Comparison of ENCODE assay signal across 29 cellular contexts in the genomic region with DNA sequence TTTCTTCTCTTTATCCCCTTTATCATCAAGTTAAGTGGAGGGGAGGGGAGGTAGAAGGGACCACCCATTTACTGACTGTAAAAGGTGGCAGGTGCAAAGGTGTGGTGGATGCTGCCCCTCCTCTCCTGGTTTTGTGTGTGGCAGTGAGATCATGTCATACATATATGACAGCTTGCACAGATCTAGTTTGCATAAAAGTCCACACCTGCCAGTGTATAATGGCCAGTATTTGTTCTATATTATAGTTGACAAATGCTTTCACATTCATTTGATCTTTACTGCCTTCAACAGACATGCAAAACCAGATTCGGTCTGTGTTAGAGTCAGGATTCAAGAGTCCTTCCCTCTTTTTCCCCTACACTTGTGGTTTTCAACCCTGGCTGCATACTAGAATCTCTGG. TPM values are rescaled to one million over a fixed set of nuclear protein-coding genes. Genes with fewer than 3 reads are reported as not detected.
"Had no signal": no experiment of that assay in that cellular context is flagged by ENCODE, and none has a peak within 500 bp of the region (broad histone marks: within the 10 kb centered on the region; RNA-seq: fewer than 3 reads in every experiment).

No MANE protein-coding gene starts in this region.

- H3K36me3 Mint-ChIP-seq: stimulated activated memory B cell treated with anti-CD40 and anti-IgM and Interleukin-4, amounts not matched to agents 10 μg/mL and 1 μg/mL and 100 μg/mL, for 72 hours had no signal

- H3K27ac ChIP-seq: parathyroid adenoma, psoas muscle, sigmoid colon, upper lobe of left lung, vagina had no signal

- H3K9me3 ChIP-seq: psoas muscle, sigmoid colon, upper lobe of left lung, vagina had no signal

- H3K9me3 Mint-ChIP-seq: activated CD4-positive, alpha-beta memory T cell treated with anti-CD3 and anti-CD28 coated beads, Interleukin-2, amount 10 ng/mL, durations not matched to agents 7 days and 5 days; activated CD4-positive, alpha-beta T cell treated with anti-CD3 and anti-CD28 coated beads, Interleukin-2, amount 10 ng/mL, durations not matched to agents 7 days and 5 days; activated T-cell treated with anti-CD3 and anti-CD28 coated beads, Interleukin-2, amount 50 U/mL, for 24 hours; immature natural killer cell; naive thymus-derived CD8-positive, alpha-beta T cell; neural crest cell; stimulated activated memory B cell treated with anti-CD40 and anti-IgM and Interleukin-4, amounts not matched to agents 10 μg/mL and 1 μg/mL and 100 μg/mL, for 72 hours; stimulated activated naive CD8-positive, alpha-beta T cell treated with anti-CD3 and anti-CD28 coated beads, Interleukin-15, amount 100 ng/mL, for 72 hours had no signal

- H3K27me3 Mint-ChIP-seq: activated T-cell treated with anti-CD3 and anti-CD28 coated beads, Interleukin-2, amount 50 U/mL, for 24 hours had no signal

- H3K36me3 ChIP-seq: sigmoid colon, upper lobe of left lung, vagina had no signal

- H3K4me1 Mint-ChIP-seq: activated CD4-positive, alpha-beta memory T cell treated with anti-CD3 and anti-CD28 coated beads, Interleukin-2, amount 10 ng/mL, durations not matched to agents 7 days and 5 days; activated CD4-positive, alpha-beta T cell treated with anti-CD3 and anti-CD28 coated beads, Interleukin-2, amount 10 ng/mL, durations not matched to agents 7 days and 5 days; neural crest cell; stimulated activated memory B cell treated with anti-CD40 and anti-IgM and Interleukin-4, amounts not matched to agents 10 μg/mL and 1 μg/mL and 100 μg/mL, for 72 hours; stimulated activated naive CD8-positive, alpha-beta T cell treated with anti-CD3 and anti-CD28 coated beads, Interleukin-15, amount 100 ng/mL, for 72 hours had no signal

- ATAC-seq: psoas muscle had no signal

- H3K4me1 ChIP-seq: psoas muscle, sigmoid colon, upper lobe of left lung, vagina had no signal

- H3K9ac ChIP-seq: parathyroid adenoma had no signal

- H3K4me3 Mint-ChIP-seq: activated CD4-positive, alpha-beta memory T cell treated with anti-CD3 and anti-CD28 coated beads, Interleukin-2, amount 10 ng/mL, durations not matched to agents 7 days and 5 days; activated CD4-positive, alpha-beta T cell treated with anti-CD3 and anti-CD28 coated beads, Interleukin-2, amount 10 ng/mL, durations not matched to agents 7 days and 5 days; activated T-cell treated with anti-CD3 and anti-CD28 coated beads, Interleukin-2, amount 50 U/mL, for 24 hours; immature natural killer cell; naive thymus-derived CD8-positive, alpha-beta T cell; neural crest cell; stimulated activated memory B cell treated with anti-CD40 and anti-IgM and Interleukin-4, amounts not matched to agents 10 μg/mL and 1 μg/mL and 100 μg/mL, for 72 hours; stimulated activated naive CD8-positive, alpha-beta T cell treated with anti-CD3 and anti-CD28 coated beads, Interleukin-15, amount 100 ng/mL, for 72 hours had no signal

- H2AFZ ChIP-seq: parathyroid adenoma had no signal

- H3K27ac Mint-ChIP-seq: activated CD4-positive, alpha-beta memory T cell treated with anti-CD3 and anti-CD28 coated beads, Interleukin-2, amount 10 ng/mL, durations not matched to agents 7 days and 5 days; activated CD4-positive, alpha-beta T cell treated with anti-CD3 and anti-CD28 coated beads, Interleukin-2, amount 10 ng/mL, durations not matched to agents 7 days and 5 days; activated T-cell treated with anti-CD3 and anti-CD28 coated beads, Interleukin-2, amount 50 U/mL, for 24 hours; immature natural killer cell; stimulated activated memory B cell treated with anti-CD40 and anti-IgM and Interleukin-4, amounts not matched to agents 10 μg/mL and 1 μg/mL and 100 μg/mL, for 72 hours; stimulated activated naive CD8-positive, alpha-beta T cell treated with anti-CD3 and anti-CD28 coated beads, Interleukin-15, amount 100 ng/mL, for 72 hours had no signal

- H3K4me3 ChIP-seq: psoas muscle, sigmoid colon, upper lobe of left lung, vagina had no signal

- DNase-seq: activated CD4-positive, alpha-beta memory T cell treated with anti-CD3 and anti-CD28 coated beads, Interleukin-2, amount 10 ng/mL, durations not matched to agents 7 days and 5 days; activated CD4-positive, alpha-beta T cell treated with anti-CD3 and anti-CD28 coated beads, Interleukin-2, amount 10 ng/mL, durations not matched to agents 7 days and 5 days; activated CD4-positive, CD25-positive, alpha-beta regulatory T cell treated with anti-CD3 and anti-CD28 coated beads, Interleukin-2, amount 50 U/mL, for 72 hours; activated CD8-positive, alpha-beta memory T cell treated with anti-CD3 and anti-CD28 coated beads, Interleukin-2, amount 50 U/mL, for 48 hours; activated gamma-delta T cell treated with Interleukin-2 at 50 U/mL for 16 hours; activated naive CD4-positive, alpha-beta T cell treated with anti-CD3 and anti-CD28 coated beads, Interleukin-2, amount 50 U/mL, for 16 hours; activated T-cell treated with anti-CD3 and anti-CD28 coated beads, Interleukin-2, amount 50 U/mL, for 24 hours; amniotic stem cell; caudate nucleus; foreskin fibroblast; hypothalamus; immature natural killer cell; kidney; midbrain; naive thymus-derived CD8-positive, alpha-beta T cell; nucleus accumbens; psoas muscle; sigmoid colon; small intestine; stimulated activated CD4-positive, alpha-beta T cell treated with anti-CD3 and anti-CD28 coated beads, Interleukin-1b, Interleukin-23, amount 100 ng/mL, for 48 hours; stimulated activated CD4-positive, alpha-beta T cell treated with anti-CD3 and anti-CD28 coated beads, Interleukin-4, amount 100 ng/mL, for 4 hours; stimulated activated CD8-positive, alpha-beta memory T cell treated with anti-CD3 and anti-CD28 coated beads, Interleukin-4, amount 100 ng/mL, for 48 hours; stimulated activated naive CD8-positive, alpha-beta T cell treated with anti-CD3 and anti-CD28 coated beads, Interleukin-15, amount 100 ng/mL, for 72 hours; substantia nigra; upper lobe of left lung had no signal

- H3K27me3 ChIP-seq: sigmoid colon, upper lobe of left lung, vagina had no signal

RNA-seq across cellular contexts. Expression of a gene that starts 55.1 kb away (rescaled TPM):
- total RNA-seq: activated CD4-positive, alpha-beta memory T cell treated with anti-CD3 and anti-CD28 coated beads, Interleukin-2, amount 10 ng/mL, durations not matched to agents 7 days and 5 days had no signal
